ENCODE assay signal across 8 cellular contexts in the genomic region with DNA sequence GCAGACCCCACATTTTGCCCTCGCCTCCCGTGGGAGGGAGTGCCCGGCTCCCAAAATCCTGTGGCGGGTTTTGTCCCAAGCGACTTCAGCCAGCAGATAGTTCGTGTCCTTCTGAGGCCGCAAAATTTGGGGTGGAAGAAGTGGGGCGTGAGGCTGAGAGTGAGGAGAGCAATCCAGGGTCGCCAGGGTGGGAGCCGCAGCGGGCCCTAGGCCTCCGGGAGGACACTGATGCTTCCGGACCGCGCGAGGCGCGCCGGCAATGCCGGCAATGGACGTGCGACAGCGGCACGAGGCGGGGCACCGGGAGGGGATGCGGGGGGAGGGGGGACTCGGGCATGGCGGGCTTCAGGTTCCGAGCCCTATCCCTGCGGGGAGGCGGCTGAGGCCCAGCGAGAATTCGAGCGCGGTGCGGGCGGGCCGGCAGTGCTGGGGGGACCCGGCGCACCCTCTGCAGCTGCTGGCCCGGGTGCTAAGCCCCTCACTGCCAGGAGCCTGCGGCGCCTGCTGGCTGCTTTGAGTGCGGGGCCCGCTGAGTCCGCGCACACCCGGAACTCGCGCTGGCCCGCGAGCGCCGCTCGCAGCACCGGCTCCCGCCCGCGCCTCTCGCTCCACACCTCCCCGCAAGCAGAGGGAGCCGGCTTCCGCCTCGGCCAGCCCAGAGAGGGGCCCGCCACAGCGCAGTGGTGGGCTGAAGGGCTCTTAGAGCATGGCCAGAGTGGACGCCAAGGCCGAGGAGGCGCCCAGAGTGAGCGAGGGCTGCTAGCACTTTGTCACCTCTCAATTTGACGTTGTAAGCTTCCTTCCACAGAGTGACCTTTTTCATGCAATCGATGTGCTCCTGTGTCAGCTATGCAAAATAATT.
DNase-seq lines count a peak whose midpoint lies in the region; ATAC-seq and TF ChIP-seq lines count a peak whose summit lies in the region.

No MANE protein-coding gene starts in this region.

- H3K27ac ChIP-seq in esophagus (ENCODE audit: low read depth in 2 of 2, low read length in 1 of 2) (peak overlapping the region; percentile 60 to 74), mucosa of rectum (ENCODE audit: low read depth in 2 of 2, low read length in 2 of 2) (peak overlapping the region; percentile 52 to 70)

- DNase-seq in BE2C = peak; percentile 70
- DNase-seq in NT2/D1 (ENCODE audit: low read depth, low spot score) = peak; percentile 40
- peak; percentile 70 for DNase-seq in activated T-cell treated with anti-CD3 and anti-CD28 coated beads for 48 hours (ENCODE audit: low read depth)
- DNase-seq in stimulated activated CD8-positive, alpha-beta memory T cell treated with anti-CD3 and anti-CD28 coated beads, Interleukin-4, amount 100 ng/mL, for 4 hours (ENCODE audit: low read depth in 2 of 2, low spot score in 1 of 2) = peak; percentile 3 to 45

- no peaks in the 10 kb centered on the region for H3K36me3 ChIP-seq in BE2C
- H3K36me3 ChIP-seq in NT2/D1 (ENCODE audit: insufficient read depth, insufficient read length, low read length) = no peaks in the 10 kb centered on the region
- no peaks in the 10 kb centered on the region for H3K36me3 ChIP-seq in esophagus (ENCODE audit: control insufficient read depth in 2 of 2, insufficient read depth in 2 of 2, low read length in 1 of 2)
- H3K36me3 ChIP-seq in mucosa of rectum (ENCODE audit: control insufficient read depth in 2 of 2, insufficient read depth in 2 of 2, low read length in 2 of 2) = no peaks in the 10 kb centered on the region

- WGBS in esophagus, 2 donors = 0 to 1% methylated on average over 62 to 73 of the region's 73 CpGs

- H3K9ac ChIP-seq in NT2/D1 (ENCODE audit: insufficient read length, low read depth) = peak overlapping the region; percentile 85
- peak overlapping the region; percentile 64 to 68 for H3K9ac ChIP-seq in mucosa of rectum (ENCODE audit: low read depth in 1 of 2, low read length in 2 of 2)

- H3K9me3 ChIP-seq in BE2C = no peaks in the 10 kb centered on the region
- H3K9me3 ChIP-seq in NT2/D1 (ENCODE audit: insufficient read depth, low read length) = no peaks in the 10 kb centered on the region
- H3K9me3 ChIP-seq in esophagus (ENCODE audit: control insufficient read depth in 2 of 2, insufficient read depth in 1 of 2, low read depth in 1 of 2, low read length in 1 of 2) = no peaks in the 10 kb centered on the region
- H3K9me3 ChIP-seq in mucosa of rectum (ENCODE audit: control insufficient read depth in 2 of 2, low read length in 2 of 2) = no peaks in the 10 kb centered on the region

- H3K4me3 ChIP-seq in BE2C (ENCODE audit: low read depth, low read length) (peak overlapping the region; percentile 56), NT2/D1 (ENCODE audit: insufficient read length, low read depth) (peak overlapping the region; percentile 54), esophagus (ENCODE audit: low read depth in 1 of 2, low read length in 2 of 2) (peak overlapping the region; percentile 59), mucosa of rectum (ENCODE audit: low read length in 2 of 2) (peak overlapping the region; percentile 74 to 79)

- H3K4me1 ChIP-seq in BE2C (no peaks in the 10 kb centered on the region), NT2/D1 (ENCODE audit: insufficient read depth, insufficient read length) (no peaks in the 10 kb centered on the region), esophagus (ENCODE audit: control insufficient read depth in 2 of 2, insufficient read depth in 2 of 2, low read length in 1 of 2) (no peaks in the 10 kb centered on the region), mucosa of rectum (ENCODE audit: control insufficient read depth in 2 of 2, insufficient read depth in 2 of 2, low read length in 2 of 2) (peaks cover 0 to 3% of the 10 kb centered on the region in 2 donors)

- peaks cover 4% of the 10 kb centered on the region; the same call in 1 of the 2 replicates for H3K27me3 ChIP-seq in BE2C
- no peaks in the 10 kb centered on the region for H3K27me3 ChIP-seq in NT2/D1 (ENCODE audit: insufficient read depth, insufficient read length)
- no peaks in the 10 kb centered on the region for H3K27me3 ChIP-seq in esophagus (ENCODE audit: control insufficient read depth in 1 of 2, insufficient read depth in 2 of 2, low read length in 2 of 2)
- no peaks in the 10 kb centered on the region for H3K27me3 ChIP-seq in mucosa of rectum (ENCODE audit: control insufficient read depth in 2 of 2, insufficient read depth in 2 of 2, low read length in 2 of 2)

- ATAC-seq in GM19035 (IDR thresholded peaks at IDR 0.05; ENCODE audit: unreplicated experiment) = peak; percentile 75
- ATAC-seq in HG03196 (IDR thresholded peaks at IDR 0.05; ENCODE audit: unreplicated experiment) = peak; percentile 81

- no peak for TF ChIP-seq CTCF in BE2C (IDR thresholded peaks at IDR 0.05; ENCODE audit: low read depth, low read length)

Comparison
In these comparisons a context has a peak if more than half of its experiments do, and no peak if none do; other contexts are left out.
1. Peak in every context shown above with its lines: DNase-seq, ATAC-seq, H3K4me3 ChIP-seq and H3K27ac ChIP-seq.